In the genomic region with DNA sequence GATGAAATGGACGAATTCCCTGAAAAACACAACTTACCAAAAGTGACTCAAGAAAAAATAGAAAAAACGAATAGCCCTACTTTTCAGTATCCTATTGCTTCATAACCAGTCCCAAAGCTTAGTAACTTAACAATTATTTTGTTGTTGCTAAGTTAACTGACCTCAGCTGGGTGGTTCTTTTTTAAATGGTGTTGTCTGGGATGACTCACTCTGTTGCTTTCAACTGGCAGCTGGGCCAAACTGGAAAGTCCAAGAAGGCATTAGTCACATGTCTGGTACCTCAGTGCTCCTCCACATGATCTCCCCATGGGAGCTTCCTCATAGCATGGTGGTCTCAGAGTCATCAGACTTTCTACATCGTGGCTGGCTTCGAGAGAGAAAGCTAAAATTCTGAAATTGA, we compare ENCODE assay signal across 13 cellular contexts. TPM values are rescaled to one million over a fixed set of nuclear protein-coding genes. Genes with fewer than 3 reads are reported as not detected.
DNase-seq lines count a peak whose midpoint lies in the region; ATAC-seq, FAIRE-seq and TF ChIP-seq lines count a peak whose summit lies in the region.
"Had no signal": no experiment of that assay in that cellular context is flagged by ENCODE, and none has a peak within 500 bp of the region (broad histone marks: within the 10 kb centered on the region; RNA-seq: fewer than 3 reads in every experiment).

No MANE protein-coding gene starts in this region.

- ATAC-seq in HepG2 (no peak), HG02623 (IDR thresholded peaks at IDR 0.05; ENCODE audit: unreplicated experiment) (no peak)

- CTCF ChIA-PET in HepG2 (lab: Yijun Ruan, JAX; ENCODE audit: low intra/inter-chr PET ratio, low total read pairs) = no interaction called here

- FAIRE-seq in astrocyte (lab: Jason Lieb, UNC) (no peak), HepG2 (lab: Jason Lieb, UNC) (no peak)

- POLR2A ChIA-PET in HepG2 (lab: Yijun Ruan, JAX) = no interaction called here

- H4K20me1 ChIP-seq in astrocyte (ENCODE audit: insufficient read depth, low read length) = no peaks in the 10 kb centered on the region
- H4K20me1 ChIP-seq in HepG2 (ENCODE audit: insufficient read depth, low read length) = no peaks in the 10 kb centered on the region

- H3K27me3 Mint-ChIP-seq in astrocyte (ENCODE audit: low read depth, unreplicated experiment) = no peaks in the 10 kb centered on the region

- H3K4me1 ChIP-seq in astrocyte (ENCODE audit: insufficient read depth, low read length) (no peaks in the 10 kb centered on the region), HepG2 (ENCODE audit: insufficient read depth, low read length) (no peaks in the 10 kb centered on the region)
- H3K4me1 ChIP-seq: BE2C, spleen had no signal

- H3K27ac ChIP-seq in astrocyte (ENCODE audit: low read depth, low read length) (no peak overlapping the region), HepG2 (ENCODE audit: extremely low read length, insufficient read depth, low read length) (no peak overlapping the region)
- H3K27ac ChIP-seq: spleen had no signal

- no peaks in the 10 kb centered on the region for H3K36me3 ChIP-seq in astrocyte (ENCODE audit: insufficient read depth, low read length)
- no peaks in the 10 kb centered on the region for H3K36me3 ChIP-seq in HepG2 (replicated peaks in 1 of 2; ENCODE audit: control insufficient read depth in 1 of 2, insufficient read depth in 2 of 2, low read length in 2 of 2)
- H3K36me3 ChIP-seq: BE2C, spleen had no signal

- peak overlapping the region; percentile 6 for H3K4me3 Mint-ChIP-seq in astrocyte (ENCODE audit: unreplicated experiment)
- H3K4me3 Mint-ChIP-seq: nephron had no signal

- TF ChIP-seq EP300 in HepG2 (IDR thresholded peaks at IDR 0.05; ENCODE audit: low read depth in 2 of 2, low read length in 2 of 2) (no peak), HepG2 (CRISPR knock-in tag; IDR thresholded peaks at IDR 0.05; ENCODE audit: borderline replicate concordance) (no peak)

- H3K4me2 ChIP-seq in astrocyte (ENCODE audit: low read length) (no peak overlapping the region), HepG2 (ENCODE audit: low read depth, low read length) (no peak overlapping the region)

- H3K4me1 Mint-ChIP-seq in astrocyte (ENCODE audit: low read depth, unreplicated experiment) = peaks cover 10% of the 10 kb centered on the region
- H3K4me1 Mint-ChIP-seq: nephron had no signal

- in situ Hi-C loops in HepG2 (cut with HindIII; ENCODE audit: extremely low pct_ligation_motif_present, low pct_unique_long_range_greater_than_20kb) = no loop called here

- H2AFZ ChIP-seq in astrocyte (ENCODE audit: low read depth, low read length) = no peak overlapping the region
- no peak overlapping the region for H2AFZ ChIP-seq in HepG2 (ENCODE audit: low read length)

- H3K36me3 Mint-ChIP-seq in astrocyte (ENCODE audit: low read depth, unreplicated experiment) = peaks cover 7% of the 10 kb centered on the region

- peak; percentile 39 for DNase-seq in AG09309 (ENCODE audit: low read depth)
- peak; percentile 97 for DNase-seq in LHCN-M2 (ENCODE audit: low read depth)
- DNase-seq in astrocyte (ENCODE audit: low read depth) = peak; percentile 23
- peak; percentile 50 for DNase-seq in islet precursor cell
- DNase-seq in retina = no peak
- DNase-seq in activated CD4-positive, CD25-positive, alpha-beta regulatory T cell treated with anti-CD3 and anti-CD28 coated beads, Interleukin-2, amount 50 U/mL, for 72 hours = no peak
- DNase-seq in HepG2 (ENCODE audit: low spot score) = no peak
- DNase-seq: BE2C, NCI-H1092, spleen had no signal

- H3K27me3 ChIP-seq in astrocyte (ENCODE audit: insufficient read depth, low read length) (no peaks in the 10 kb centered on the region), HepG2 (ENCODE audit: control insufficient read depth in 1 of 2, insufficient read depth in 2 of 2, low read length in 2 of 2) (peaks cover 0 to 2% of the 10 kb centered on the region in 2 experiments; a peak in 1 of 5 replicates)
- H3K27me3 ChIP-seq: BE2C had no signal

- H3K79me2 ChIP-seq in astrocyte (ENCODE audit: insufficient read depth, low read length) = no peaks in the 10 kb centered on the region
- H3K79me2 ChIP-seq in HepG2 (ENCODE audit: insufficient read depth, low read length) = no peaks in the 10 kb centered on the region

- H3K9me3 ChIP-seq in astrocyte (ENCODE audit: insufficient read depth, low read depth, low read length) = peaks cover 15% of the 10 kb centered on the region
- peaks cover 16% of the 10 kb centered on the region for H3K9me3 ChIP-seq in HepG2 (ENCODE audit: low read length)
- H3K9me3 ChIP-seq: BE2C had no signal

- no peak for TF ChIP-seq POLR2A in HepG2 (IDR thresholded peaks at IDR 0.05; ENCODE audit: insufficient read depth in 1 of 2, low read depth in 2 of 2, low read length in 2 of 2)

- H3K9ac ChIP-seq in astrocyte (ENCODE audit: low read length) (no peak overlapping the region), HepG2 (ENCODE audit: insufficient read depth, low read depth, low read length) (no peak overlapping the region)

- peaks cover 40% of the 10 kb centered on the region for H3K9me3 Mint-ChIP-seq in astrocyte (ENCODE audit: unreplicated experiment)

- no TSS peak for BruUV-seq in HepG2 (replicated peaks; lab: Mats Ljungman, UMichigan)

- H3K27ac Mint-ChIP-seq in astrocyte (ENCODE audit: unreplicated experiment) = peak overlapping the region; percentile 96
- H3K27ac Mint-ChIP-seq: nephron had no signal

- H3K4me3 ChIP-seq in AG09309 (ENCODE audit: control insufficient read depth, low read depth, low read length) (no peak overlapping the region), astrocyte (ENCODE audit: insufficient read depth, low read depth, low read length) (no peak overlapping the region), HepG2 (replicated peaks in 1 of 3; ENCODE audit: insufficient read depth in 1 of 3, low read depth in 2 of 3, low read length in 3 of 3) (no peak overlapping the region)
- H3K4me3 ChIP-seq: spleen had no signal

- intact Hi-C loops in HepG2 (cut with micrococcal nuclease; ENCODE audit: unreplicated experiment) = no loop called here

- 3% methylated on average over 4 of the region's 4 CpGs for WGBS in HepG2 (ENCODE audit: low lambda C conversion rate)

- TF ChIP-seq CTCF in AG09309 (IDR thresholded peaks at IDR 0.05; ENCODE audit: control insufficient read depth, insufficient read depth, low read depth, low read length, missing control alignments) = no peak
- TF ChIP-seq CTCF in astrocyte (IDR thresholded peaks at IDR 0.05; ENCODE audit: insufficient read depth, low read depth, low read length) = no peak
- no peak for TF ChIP-seq CTCF in HepG2 (CRISPR knock-in tag; IDR thresholded peaks at IDR 0.05)

- TF ChIP-seq RAD21 in HepG2 (CRISPR knock-in tag; IDR thresholded peaks at IDR 0.05) = no peak

TF ChIP-seq in HepG2, 621 proteins besides CTCF, POLR2A, EP300 and RAD21:
- TF ChIP-seq SOX6 (IDR thresholded peaks at IDR 0.05) = no peak
- no peak for TF ChIP-seq SOX6 (CRISPR knock-in tag; IDR thresholded peaks at IDR 0.05)
- no peak for TF ChIP-seq ZNF660 (CRISPR knock-in tag; IDR thresholded peaks at IDR 0.05; ENCODE audit: borderline replicate concordance, low read depth)
- TF ChIP-seq SSRP1 (CRISPR knock-in tag; IDR thresholded peaks at IDR 0.05) = no peak
- no peak for TF ChIP-seq POLR2AphosphoS5 (IDR thresholded peaks at IDR 0.05; ENCODE audit: low read depth, low read length)
- no peak for TF ChIP-seq FOXO1 (CRISPR knock-in tag; IDR thresholded peaks at IDR 0.05)

RNA-seq across cellular contexts. Expression of gene ADAMTS2, which starts 47.8 kb away (rescaled TPM):
- total RNA-seq in LHCN-M2 (2014; rRNA removed) = 20.7 and 24.1 TPM in 2 replicates
- 28.2 TPM for polyA plus RNA-seq in LHCN-M2 (2012)
- 18.8 and 26.6 TPM in 2 replicates for total RNA-seq in astrocyte
- 0.18 and 0.24 TPM in 2 replicates for total RNA-seq in HepG2 (2016; rRNA removed; fragmentation: Illumina TruSeq; extraction: Trizol)
- 0.09 and 0.10 TPM in 2 replicates for total RNA-seq in HepG2 (2016; cell fraction: cytosol; rRNA removed; fragmentation: Illumina TruSeq; extraction: Trizol; ENCODE audit: low read depth)
- total RNA-seq in HepG2 (2016; cell fraction: insoluble cytoplasmic fraction; rRNA removed; fragmentation: Illumina TruSeq; extraction: Trizol) = 0.15 and 0.17 TPM in 2 replicates
- 0.25 and 0.38 TPM in 2 replicates for total RNA-seq in HepG2 (2016; cell fraction: membrane; rRNA removed; fragmentation: Illumina TruSeq; extraction: Trizol)
- total RNA-seq in HepG2 (2016; cell fraction: nucleus; rRNA removed; fragmentation: Illumina TruSeq; extraction: Trizol) = 0.25 and 0.59 TPM in 2 replicates
- 3.5 and 3.6 TPM in 2 replicates for polyA plus RNA-seq in HepG2 (2011; rRNA removed)
- 2.4 and 4.9 TPM in 2 replicates for polyA plus RNA-seq in HepG2 (2011; cell fraction: cytosol; rRNA removed)
- 5.3 and 5.6 TPM in 2 replicates for polyA plus RNA-seq in HepG2 (2011; cell fraction: nucleus; rRNA removed)
- polyA plus RNA-seq in HepG2 (2012) = 2.3 and 2.4 TPM in 2 replicates
- polyA plus RNA-seq in HepG2 (2016; cell fraction: cytosol; fragmentation: Illumina TruSeq; extraction: Trizol; ENCODE audit: low read depth) = 0.26 and 0.29 TPM in 2 replicates
- 0.36 and 0.41 TPM in 2 replicates for polyA plus RNA-seq in HepG2 (2016; cell fraction: insoluble cytoplasmic fraction; fragmentation: Illumina TruSeq; extraction: Trizol; ENCODE audit: low read depth)
- 0.58 and 0.62 TPM in 2 replicates for polyA plus RNA-seq in HepG2 (2016; cell fraction: membrane; fragmentation: Illumina TruSeq; extraction: Trizol; ENCODE audit: low read depth)
- polyA plus RNA-seq in HepG2 (2016; cell fraction: nucleus; fragmentation: Illumina TruSeq; extraction: Trizol; ENCODE audit: insufficient read depth, low read depth) = 0.59 and 1.2 TPM in 2 replicates
- polyA minus RNA-seq in HepG2 (2011; rRNA and poly(A)+ RNA removed; ENCODE audit: low replicate concordance) = 4.6 TPM in 1 of 2 replicates, not detected in the other
- polyA minus RNA-seq in HepG2 (2011; cell fraction: cytosol; rRNA and poly(A)+ RNA removed) = 0.99 and 1.4 TPM in 2 replicates
- 0.90 and 1.7 TPM in 2 replicates for polyA minus RNA-seq in HepG2 (2011; cell fraction: nucleus; rRNA and poly(A)+ RNA removed)
- total RNA-seq: NCI-H460 had no signal

Comparison
In these comparisons a context has a peak if more than half of its experiments do, and no peak if none do; other contexts are left out.
1. DNase-seq: peak in AG09309 (single experiment), LHCN-M2 (single experiment), astrocyte (single experiment) and islet precursor cell (single experiment); none in retina (single experiment), activated CD4-positive, CD25-positive, alpha-beta regulatory T cell treated with anti-CD3 and anti-CD28 coated beads, Interleukin-2, amount 50 U/mL, for 72 hours (single experiment) and HepG2 (single experiment).
2. RNA of gene ADAMTS2, which starts 47.8 kb away (total RNA-seq): 20.7 to 24.1 TPM in LHCN-M2 and 18.8 to 26.6 TPM in astrocyte; 0.09 to 0.59 TPM in HepG2; every median in the first group is over 10 times any median in the second.